ENCODE assay signal across 7 cellular contexts in genomic region chr12:113161415-113162016, GRCh38. TPM values are rescaled to one million over a fixed set of nuclear protein-coding genes. Genes with fewer than 3 reads are reported as not detected.
A peak's percentile ranks its signal among the peaks of the same experiment; 100 is the strongest.
DNase-seq lines count a peak whose midpoint lies in the region; TF ChIP-seq lines count a peak whose summit lies in the region.
"Had no signal": no experiment of that assay in that cellular context is flagged by ENCODE, and none has a peak within 500 bp of the region (broad histone marks: within the 10 kb centered on the region; RNA-seq: fewer than 3 reads in every experiment).

No MANE protein-coding gene starts in this region.

- H4K5ac ChIP-seq in mesendoderm (ENCODE audit: low read length), result no peak overlapping the region

- no peak overlapping the region for H3K4me2 ChIP-seq in mesendoderm (ENCODE audit: low read length)

- CTCF ChIA-PET in Calu3 (lab: Charles Lee), result no interaction called here

- no peak overlapping the region for H3K23ac ChIP-seq in mesendoderm (ENCODE audit: low read length)

- no peak overlapping the region for H3K27ac ChIP-seq in mesendoderm (ENCODE audit: low read depth, low read length)
- H3K27ac ChIP-seq: skin epidermis had no signal

- no peaks in the 10 kb centered on the region for H3K9me3 Mint-ChIP-seq in Calu3 (ENCODE audit: low read depth, unreplicated experiment)

- intact Hi-C loops in Calu3 (cut with micrococcal nuclease; ENCODE audit: unreplicated experiment), result no loop called here

- H3K79me2 ChIP-seq in mesendoderm (ENCODE audit: control insufficient read depth, insufficient read depth, low read length), result no peaks in the 10 kb centered on the region

- H3K4me1 ChIP-seq in NT2/D1 (ENCODE audit: insufficient read depth, insufficient read length) (peaks cover 17% of the 10 kb centered on the region), mesendoderm (ENCODE audit: control insufficient read depth, low read depth, low read length) (no peaks in the 10 kb centered on the region)

- peaks cover 94% of the 10 kb centered on the region for H3K36me3 ChIP-seq in NT2/D1 (ENCODE audit: insufficient read depth, insufficient read length, low read length)
- H3K36me3 ChIP-seq in mesendoderm (ENCODE audit: control insufficient read depth, insufficient read depth, low read length), result peaks cover 14% of the 10 kb centered on the region

- no peak overlapping the region for H3K4me3 Mint-ChIP-seq in Calu3 (ENCODE audit: low read depth, unreplicated experiment)

- no TSS peak for BruUV-seq in Calu3 (replicated peaks; lab: Mats Ljungman, UMichigan)

- H3K4ac ChIP-seq in mesendoderm (ENCODE audit: low read depth, low read length), result no peak overlapping the region

- H2BK120ac ChIP-seq in mesendoderm (ENCODE audit: low read depth, low read length), result no peak overlapping the region

- H2BK15ac ChIP-seq in mesendoderm (replicated peaks; ENCODE audit: low read depth), result no peak overlapping the region

- no peak overlapping the region for H3K27ac Mint-ChIP-seq in Calu3 (ENCODE audit: unreplicated experiment)

- H3K56ac ChIP-seq in mesendoderm (ENCODE audit: low read length), result no peak overlapping the region

- peak; percentile 23 for DNase-seq in NCI-H2029 (lab: John Stamatoyannopoulos, UW)
- no peak for DNase-seq in NCI-H2029 treated with DMSO at 0.1 percent for 48 hours (lab: John Stamatoyannopoulos, UW)
- DNase-seq in NT2/D1 (ENCODE audit: low read depth, low spot score), result peak; percentile 97
- peak; percentile 99 for DNase-seq in mesendoderm
- DNase-seq in Calu3, result no peak
- DNase-seq in Kasumi-1 (lab: John Stamatoyannopoulos, UW), result no peak

- H3K27me3 ChIP-seq in NT2/D1 (ENCODE audit: insufficient read depth, insufficient read length) (no peaks in the 10 kb centered on the region), mesendoderm (ENCODE audit: insufficient read depth, low read length, poor library complexity) (no peaks in the 10 kb centered on the region)

- WGBS in mesendoderm (ENCODE audit: extremely low coverage, insufficient coverage, low lambda C conversion rate), result no CpG with 5 or more reads among the region's 26 CpGs

- no peak overlapping the region for H4K8ac ChIP-seq in mesendoderm (ENCODE audit: low read depth, low read length)

- no peak overlapping the region for H2BK5ac ChIP-seq in mesendoderm (ENCODE audit: low read length)

- H3K4me1 Mint-ChIP-seq in Calu3 (ENCODE audit: low read depth, unreplicated experiment), result no peaks in the 10 kb centered on the region

- no peaks in the 10 kb centered on the region for H3K27me3 Mint-ChIP-seq in Calu3 (ENCODE audit: unreplicated experiment)

- H3K36me3 Mint-ChIP-seq in Calu3 (ENCODE audit: insufficient read depth, unreplicated experiment), result peaks cover 69% of the 10 kb centered on the region

- no peak overlapping the region for H2AK5ac ChIP-seq in mesendoderm (ENCODE audit: low read length)

- H3K9me3 ChIP-seq in NT2/D1 (ENCODE audit: insufficient read depth, low read length), result no peaks in the 10 kb centered on the region

- H3K79me1 ChIP-seq in mesendoderm (ENCODE audit: low read length), result no peaks in the 10 kb centered on the region

- TF ChIP-seq CTCF in Calu3 (IDR thresholded peaks at IDR 0.05; ENCODE audit: unreplicated experiment), result no peak

- H3K9ac ChIP-seq in NT2/D1 (ENCODE audit: insufficient read length, low read depth), result no peak overlapping the region
- H3K9ac ChIP-seq in mesendoderm (ENCODE audit: low read length), result no peak overlapping the region

- H3K4me3 ChIP-seq in NT2/D1 (ENCODE audit: insufficient read length, low read depth) (no peak overlapping the region), mesendoderm (ENCODE audit: low read length) (no peak overlapping the region)
- H3K4me3 ChIP-seq: skin epidermis had no signal

- H3K18ac ChIP-seq in mesendoderm (ENCODE audit: low read length), result no peak overlapping the region

RNA-seq across cellular contexts. Expression of gene CFAP73, which starts 12.0 kb away (rescaled TPM):
- 0.03 TPM for polyA plus RNA-seq in mesendoderm (2013, experiment 1 of 2)
- polyA plus RNA-seq in mesendoderm (2013, experiment 2 of 2), result not detected
- total RNA-seq in Calu3 (2022), result 2.3 and 3.2 TPM in 2 replicates

RNA-seq across cellular contexts. Expression of gene DDX54, which starts 23.8 kb away (rescaled TPM):
- 78.4 TPM for polyA plus RNA-seq in mesendoderm (2013, experiment 1 of 2)
- 78.6 TPM for polyA plus RNA-seq in mesendoderm (2013, experiment 2 of 2)
- 104 and 112 TPM in 2 replicates for total RNA-seq in Calu3 (2022)

RNA-seq across cellular contexts. Expression of gene RITA1, which starts 24.0 kb away (rescaled TPM):
- 18.4 TPM for polyA plus RNA-seq in mesendoderm (2013, experiment 1 of 2)
- 18.4 TPM for polyA plus RNA-seq in mesendoderm (2013, experiment 2 of 2)
- 27.4 and 28.4 TPM in 2 replicates for total RNA-seq in Calu3 (2022)

RNA-seq across cellular contexts. Expression of gene RASAL1, which starts 26.0 kb away (rescaled TPM):
- 1.3 TPM for polyA plus RNA-seq in mesendoderm (2013, experiment 1 of 2)
- 1.2 TPM for polyA plus RNA-seq in mesendoderm (2013, experiment 2 of 2)
- 59.7 and 85.9 TPM in 2 replicates for total RNA-seq in Calu3 (2022)

RNA-seq across cellular contexts. Expression of gene TPCN1, which starts 59.7 kb away (rescaled TPM):
- polyA plus RNA-seq in mesendoderm (2013, experiment 1 of 2), result 6.1 TPM
- 7.0 TPM for polyA plus RNA-seq in mesendoderm (2013, experiment 2 of 2)
- total RNA-seq in Calu3 (2022), result 83.0 and 91.1 TPM in 2 replicates

Comparison
In these comparisons a context has a peak if more than half of its experiments do, and no peak if none do; other contexts are left out.
1. DNase-seq: peak in NCI-H2029 (single experiment), NT2/D1 (single experiment) and mesendoderm (single experiment); none in NCI-H2029 treated with DMSO at 0.1 percent for 48 hours (single experiment), Calu3 (single experiment) and Kasumi-1 (0 of 2).